In genomic region chr4:24967346-24967745, GRCh38 we compare ENCODE assay signal across 38 cellular contexts. TPM values are rescaled to one million over a fixed set of nuclear protein-coding genes. Genes with fewer than 3 reads are reported as not detected.
"Had no signal": no experiment of that assay in that cellular context is flagged by ENCODE, and none has a peak within 500 bp of the region (broad histone marks: within the 10 kb centered on the region; RNA-seq: fewer than 3 reads in every experiment).

No MANE protein-coding gene starts in this region.

- H3K9me3 ChIP-seq: adrenal gland, ascending aorta, body of pancreas had no signal

- ATAC-seq: activated naive CD4-positive, alpha-beta T cell treated with anti-CD3 and anti-CD28 coated beads, Interleukin-2, amount 50 U/mL, for 72 hours; activated naive CD8-positive, alpha-beta T cell treated with anti-CD3 and anti-CD28 coated beads, Interleukin-2, amount 50 U/mL, for 24 hours; activated T-cell treated with anti-CD3 and anti-CD28 coated beads, Interleukin-2, amount 50 U/mL, for 4 hours; activated T-cell treated with anti-CD3 and anti-CD28 coated beads, Interleukin-2, amount 50 U/mL, for 72 hours; activated T-helper 17 cell treated with anti-CD3 and anti-CD28 coated beads, Interleukin-2, amount 50 U/mL, for 72 hours; body of pancreas had no signal

- H3K4me1 ChIP-seq: adrenal gland, ascending aorta, body of pancreas, breast epithelium had no signal

- H3K27ac ChIP-seq: adrenal gland, ascending aorta, body of pancreas, brain microvascular endothelial cell, breast epithelium, cardiac muscle cell had no signal

- H3K27me3 ChIP-seq: adrenal gland, ascending aorta, body of pancreas, brain microvascular endothelial cell, breast epithelium, cardiac muscle cell had no signal

- H3K27ac Mint-ChIP-seq: activated naive CD4-positive, alpha-beta T cell treated with anti-CD3 and anti-CD28 coated beads for 36 hours; activated naive CD4-positive, alpha-beta T cell treated with anti-CD3 and anti-CD28 coated beads, Interleukin-2, amount 10 ng/mL, durations not matched to agents 7 days and 5 days; activated naive CD4-positive, alpha-beta T cell treated with anti-CD3 and anti-CD28 coated beads, Interleukin-2, amount 50 U/mL, for 24 hours; activated naive CD4-positive, alpha-beta T cell treated with anti-CD3 and anti-CD28 coated beads, Interleukin-2, amount 50 U/mL, for 72 hours; activated naive CD8-positive, alpha-beta T cell; activated naive CD8-positive, alpha-beta T cell treated with anti-CD3 and anti-CD28 coated beads for 36 hours; activated naive CD8-positive, alpha-beta T cell treated with anti-CD3 and anti-CD28 coated beads, Interleukin-2, amount 10 ng/mL, durations not matched to agents 7 days and 5 days; activated naive CD8-positive, alpha-beta T cell treated with anti-CD3 and anti-CD28 coated beads, Interleukin-2, amount 50 U/mL, for 24 hours; activated T-cell treated with anti-CD3 and anti-CD28 coated beads, Interleukin-2, amount 50 U/mL, for 24 hours; activated T-cell treated with anti-CD3 and anti-CD28 coated beads, Interleukin-2, amount 50 U/mL, for 72 hours; activated T-helper 1 cell treated with anti-CD3 and anti-CD28 coated beads, Interleukin-12 subunit alpha, Interleukin-12 subunit beta, Interleukin-2, Interleukin-4 antibody, amounts not matched to agents 30 ng/mL and 10 ng/mL and 1 ng/mL, durations not matched to agents 14 hours and 24 hours and 36 hours; activated T-helper 17 cell treated with anti-CD3 and anti-CD28 coated beads, Interleukin-2, amount 50 U/mL, for 72 hours; activated T-helper 2 cell treated with anti-CD3 and anti-CD28 coated beads, Interferon-gamma antibody, Interleukin-2, Interleukin-4, amounts not matched to agents 10 μg/mL and 5 μg/mL and 100 μg/mL, durations not matched to agents 14 hours and 24 hours and 36 hours; brain had no signal

- H3K4me1 Mint-ChIP-seq: activated naive CD4-positive, alpha-beta T cell treated with anti-CD3 and anti-CD28 coated beads, Interleukin-2, amount 10 ng/mL, durations not matched to agents 7 days and 5 days; activated naive CD4-positive, alpha-beta T cell treated with anti-CD3 and anti-CD28 coated beads, Interleukin-2, amount 50 U/mL, for 24 hours; activated naive CD8-positive, alpha-beta T cell treated with anti-CD3 and anti-CD28 coated beads for 36 hours; activated naive CD8-positive, alpha-beta T cell treated with anti-CD3 and anti-CD28 coated beads, Interleukin-2, amount 10 ng/mL, durations not matched to agents 7 days and 5 days; activated naive CD8-positive, alpha-beta T cell treated with anti-CD3 and anti-CD28 coated beads, Interleukin-2, amount 50 U/mL, for 24 hours; activated T-helper 17 cell treated with anti-CD3 and anti-CD28 coated beads, Interleukin-2, amount 50 U/mL, for 72 hours; brain; central memory CD8-positive, alpha-beta T cell had no signal

- H3K4me3 ChIP-seq: adrenal gland, ascending aorta, body of pancreas, breast epithelium, cardiac muscle cell had no signal

- DNase-seq: activated effector memory CD4-positive, alpha-beta T cell treated with anti-CD3 and anti-CD28 coated beads, Interleukin-2, amount 50 U/mL, for 16 hours; activated effector memory CD4-positive, alpha-beta T cell treated with Interleukin-2 at 50 U/mL for 16 hours; activated gamma-delta T cell; activated gamma-delta T cell treated with Interleukin-2 at 50 U/mL for 16 hours; activated naive CD4-positive, alpha-beta T cell; activated naive CD4-positive, alpha-beta T cell treated with anti-CD3 and anti-CD28 coated beads for 36 hours; activated naive CD4-positive, alpha-beta T cell treated with anti-CD3 and anti-CD28 coated beads, Interleukin-2, amount 10 ng/mL, durations not matched to agents 7 days and 5 days; activated naive CD4-positive, alpha-beta T cell treated with anti-CD3 and anti-CD28 coated beads, Interleukin-2, amount 50 U/mL, for 16 hours; activated naive CD4-positive, alpha-beta T cell treated with Interleukin-2 at 50 U/mL for 16 hours; activated naive CD8-positive, alpha-beta T cell treated with anti-CD3 and anti-CD28 coated beads for 36 hours; activated naive CD8-positive, alpha-beta T cell treated with anti-CD3 and anti-CD28 coated beads, Interleukin-2, amount 10 ng/mL, durations not matched to agents 7 days and 5 days; activated naive CD8-positive, alpha-beta T cell treated with anti-CD3 and anti-CD28 coated beads, Interleukin-2, amount 50 U/mL, for 24 hours; activated T-cell treated with anti-CD3 and anti-CD28 coated beads, Interleukin-2, amount 50 U/mL, for 1 hour; activated T-cell treated with anti-CD3 and anti-CD28 coated beads, Interleukin-2, amount 50 U/mL, for 24 hours; activated T-cell treated with anti-CD3 and anti-CD28 coated beads, Interleukin-2, amount 50 U/mL, for 4 hours; activated T-cell treated with anti-CD3 and anti-CD28 coated beads, Interleukin-2, amount 50 U/mL, for 48 hours; activated T-cell treated with anti-CD3 and anti-CD28 coated beads, Interleukin-2, amount 50 U/mL, for 72 hours; adrenal gland; amniotic stem cell; amygdala; anterior cingulate cortex; aorta; body of pancreas; brain microvascular endothelial cell; caudate nucleus; central memory CD4-positive, alpha-beta T cell; cerebellar nuclear complex had no signal

- H3K4me3 Mint-ChIP-seq: activated naive CD4-positive, alpha-beta T cell treated with anti-CD3 and anti-CD28 coated beads for 36 hours; activated naive CD4-positive, alpha-beta T cell treated with anti-CD3 and anti-CD28 coated beads, Interleukin-2, amount 10 ng/mL, durations not matched to agents 7 days and 5 days; activated naive CD4-positive, alpha-beta T cell treated with anti-CD3 and anti-CD28 coated beads, Interleukin-2, amount 50 U/mL, for 24 hours; activated naive CD8-positive, alpha-beta T cell; activated naive CD8-positive, alpha-beta T cell treated with anti-CD3 and anti-CD28 coated beads for 36 hours; activated naive CD8-positive, alpha-beta T cell treated with anti-CD3 and anti-CD28 coated beads, Interleukin-2, amount 10 ng/mL, durations not matched to agents 7 days and 5 days; activated naive CD8-positive, alpha-beta T cell treated with anti-CD3 and anti-CD28 coated beads, Interleukin-2, amount 50 U/mL, for 24 hours; activated T-cell treated with anti-CD3 and anti-CD28 coated beads, Interleukin-2, amount 50 U/mL, for 24 hours; activated T-cell treated with anti-CD3 and anti-CD28 coated beads, Interleukin-2, amount 50 U/mL, for 4 hours; activated T-cell treated with anti-CD3 and anti-CD28 coated beads, Interleukin-2, amount 50 U/mL, for 72 hours; activated T-helper 1 cell treated with anti-CD3 and anti-CD28 coated beads, Interleukin-12 subunit alpha, Interleukin-12 subunit beta, Interleukin-2, Interleukin-4 antibody, amounts not matched to agents 30 ng/mL and 10 ng/mL and 1 ng/mL, durations not matched to agents 14 hours and 24 hours and 36 hours; activated T-helper 17 cell treated with anti-CD3 and anti-CD28 coated beads, Interleukin-2, amount 50 U/mL, for 72 hours; brain; central memory CD8-positive, alpha-beta T cell had no signal

- H3K36me3 Mint-ChIP-seq: activated naive CD4-positive, alpha-beta T cell treated with anti-CD3 and anti-CD28 coated beads, Interleukin-2, amount 10 ng/mL, durations not matched to agents 7 days and 5 days; activated naive CD4-positive, alpha-beta T cell treated with anti-CD3 and anti-CD28 coated beads, Interleukin-2, amount 50 U/mL, for 24 hours; activated naive CD8-positive, alpha-beta T cell treated with anti-CD3 and anti-CD28 coated beads for 36 hours; activated naive CD8-positive, alpha-beta T cell treated with anti-CD3 and anti-CD28 coated beads, Interleukin-2, amount 10 ng/mL, durations not matched to agents 7 days and 5 days; brain had no signal

- H3K36me3 ChIP-seq: adrenal gland, ascending aorta, brain microvascular endothelial cell, breast epithelium, cardiac muscle cell had no signal

- H3K9me3 Mint-ChIP-seq: activated naive CD4-positive, alpha-beta T cell treated with anti-CD3 and anti-CD28 coated beads, Interleukin-2, amount 50 U/mL, for 24 hours had no signal

- H3K27me3 Mint-ChIP-seq: activated naive CD4-positive, alpha-beta T cell treated with anti-CD3 and anti-CD28 coated beads, Interleukin-2, amount 10 ng/mL, durations not matched to agents 7 days and 5 days; activated naive CD4-positive, alpha-beta T cell treated with anti-CD3 and anti-CD28 coated beads, Interleukin-2, amount 50 U/mL, for 24 hours; activated naive CD8-positive, alpha-beta T cell; activated naive CD8-positive, alpha-beta T cell treated with anti-CD3 and anti-CD28 coated beads for 36 hours; activated naive CD8-positive, alpha-beta T cell treated with anti-CD3 and anti-CD28 coated beads, Interleukin-2, amount 50 U/mL, for 24 hours; activated T-cell treated with anti-CD3 and anti-CD28 coated beads, Interleukin-2, amount 50 U/mL, for 24 hours had no signal

RNA-seq across cellular contexts. Expression of gene CCDC149, which starts 54.5 kb away (rescaled TPM):
- total RNA-seq: activated naive CD4-positive, alpha-beta T cell treated with anti-CD3 and anti-CD28 coated beads for 36 hours; activated naive CD8-positive, alpha-beta T cell treated with anti-CD3 and anti-CD28 coated beads for 36 hours; activated naive CD8-positive, alpha-beta T cell treated with anti-CD3 and anti-CD28 coated beads, Interleukin-2, amount 10 ng/mL, durations not matched to agents 7 days and 5 days; activated T-cell treated with anti-CD3 and anti-CD28 coated beads, Interleukin-2, amount 50 U/mL, for 4 hours; activated T-helper 1 cell treated with anti-CD3 and anti-CD28 coated beads, Interleukin-12 subunit alpha, Interleukin-12 subunit beta, Interleukin-2, Interleukin-4 antibody, amounts not matched to agents 30 ng/mL and 10 ng/mL and 1 ng/mL, durations not matched to agents 14 hours and 24 hours and 36 hours; activated T-helper 17 cell treated with anti-CD3 and anti-CD28 coated beads, Interleukin-2, amount 50 U/mL, for 72 hours; activated T-helper 2 cell treated with anti-CD3 and anti-CD28 coated beads, Interferon-gamma antibody, Interleukin-2, Interleukin-4, amounts not matched to agents 10 μg/mL and 5 μg/mL and 100 μg/mL, durations not matched to agents 14 hours and 24 hours and 36 hours had no signal
